8 cellular contexts compared by ENCODE assay signal in genomic region chr14:88380405-88380804, GRCh38.
DNase-seq lines count a peak whose midpoint lies in the region; ATAC-seq and TF ChIP-seq lines count a peak whose summit lies in the region.
"Had no signal": no experiment of that assay in that cellular context is flagged by ENCODE, and none has a peak within 500 bp of the region (broad histone marks: within the 10 kb centered on the region; RNA-seq: fewer than 3 reads in every experiment).

No MANE protein-coding gene starts in this region.

- no peak for ATAC-seq in GM18907 (IDR thresholded peaks at IDR 0.05; ENCODE audit: unreplicated experiment)
- ATAC-seq in stimulated activated naive CD8-positive, alpha-beta T cell treated with anti-CD3 and anti-CD28 coated beads, Interleukin-15, amount 100 ng/mL, for 72 hours: no peak

- no peaks in the 10 kb centered on the region for H3K9me3 Mint-ChIP-seq in stimulated activated naive CD8-positive, alpha-beta T cell treated with anti-CD3 and anti-CD28 coated beads, Interleukin-15, amount 100 ng/mL, for 72 hours

- no peak overlapping the region for H3K9ac ChIP-seq in adipocyte (ENCODE audit: low read length)

- TF ChIP-seq CTCF in LNCaP clone FGC (IDR thresholded peaks at IDR 0.05; ENCODE audit: control insufficient read depth, extremely low read depth, insufficient read depth): peak; percentile 25; the same call in 1 of the 2 replicates

- H3K4me1 Mint-ChIP-seq in stimulated activated naive CD8-positive, alpha-beta T cell treated with anti-CD3 and anti-CD28 coated beads, Interleukin-15, amount 100 ng/mL, for 72 hours: peaks cover 12% of the 10 kb centered on the region

- no peaks in the 10 kb centered on the region for H3K36me3 ChIP-seq in adipocyte (ENCODE audit: control insufficient read depth, insufficient read depth, low read length, severe bottlenecking)

- peaks cover 8% of the 10 kb centered on the region for H3K27me3 Mint-ChIP-seq in stimulated activated naive CD8-positive, alpha-beta T cell treated with anti-CD3 and anti-CD28 coated beads, Interleukin-15, amount 100 ng/mL, for 72 hours

- H3K27ac Mint-ChIP-seq in stimulated activated naive CD8-positive, alpha-beta T cell treated with anti-CD3 and anti-CD28 coated beads, Interleukin-15, amount 100 ng/mL, for 72 hours: peak overlapping the region in 1 of 2 donors; percentile 39

- peaks cover 2% of the 10 kb centered on the region for H3K27me3 ChIP-seq in adipocyte (replicated peaks; ENCODE audit: control insufficient read depth, insufficient read depth, low read length)

- DNase-seq in EH (ENCODE audit: low read depth) (peak; percentile 17), LNCaP clone FGC (ENCODE audit: low read depth) (no peak), adipocyte (ENCODE audit: low read depth) (peak; percentile 12), medulla oblongata (ENCODE audit: extremely low spot score) (peak; percentile 41), COLO668 (lab: John Stamatoyannopoulos, UW; ENCODE audit: unreplicated experiment) (no peak)
- DNase-seq in stimulated activated naive CD8-positive, alpha-beta T cell treated with anti-CD3 and anti-CD28 coated beads, Interleukin-15, amount 100 ng/mL, for 72 hours: no peak

- H3K9me3 ChIP-seq in adipocyte (ENCODE audit: control insufficient read depth, low read length): no peaks in the 10 kb centered on the region

- H3K4me3 ChIP-seq in LNCaP clone FGC (ENCODE audit: low read depth, low read length): no peak overlapping the region
- H3K4me3 ChIP-seq in adipocyte (ENCODE audit: low read length): no peak overlapping the region
- H3K4me3 ChIP-seq: SK-N-MC had no signal

- peaks cover 8% of the 10 kb centered on the region for H3K4me1 ChIP-seq in adipocyte (ENCODE audit: control insufficient read depth, insufficient read depth, low read length)

- no peak overlapping the region for H3K4me3 Mint-ChIP-seq in stimulated activated naive CD8-positive, alpha-beta T cell treated with anti-CD3 and anti-CD28 coated beads, Interleukin-15, amount 100 ng/mL, for 72 hours

Comparison
In these comparisons a context has a peak if more than half of its experiments do, and no peak if none do; other contexts are left out.
1. DNase-seq: peak in EH (single experiment), adipocyte (single experiment) and medulla oblongata (single experiment); none in LNCaP clone FGC (single experiment), COLO668 (single experiment) and stimulated activated naive CD8-positive, alpha-beta T cell treated with anti-CD3 and anti-CD28 coated beads, Interleukin-15, amount 100 ng/mL, for 72 hours (0 of 2).